17 cellular contexts compared by ENCODE assay signal in the genomic region with DNA sequence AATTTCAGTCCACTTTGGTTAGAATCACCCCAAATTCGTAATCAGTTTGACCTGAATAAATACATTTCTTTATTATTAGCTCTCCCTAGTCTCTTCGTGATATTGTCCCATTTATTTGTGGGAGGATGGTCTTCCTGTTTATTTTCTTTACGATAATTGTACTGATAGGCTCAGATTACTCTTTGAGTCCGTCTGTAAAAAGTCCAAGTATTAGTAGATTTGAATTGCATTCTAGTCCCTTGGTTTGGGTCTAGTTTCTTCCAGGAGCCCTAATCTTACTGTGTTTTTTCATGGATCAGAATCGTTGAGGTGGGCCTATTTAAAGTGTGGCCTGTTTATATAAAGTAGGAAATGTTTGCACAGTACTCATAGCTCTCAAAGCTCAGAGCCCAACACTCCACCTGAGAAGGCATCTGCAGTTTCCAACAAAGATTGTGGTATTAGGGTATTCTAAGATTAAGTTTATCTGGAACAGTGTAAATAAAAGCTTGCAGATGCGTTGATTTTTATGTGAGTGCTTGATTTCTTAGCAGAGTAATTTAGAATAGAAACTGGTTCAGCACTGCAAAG.
"Had no signal": no experiment of that assay in that cellular context is flagged by ENCODE, and none has a peak within 500 bp of the region (broad histone marks: within the 10 kb centered on the region; RNA-seq: fewer than 3 reads in every experiment).

No MANE protein-coding gene starts in this region.

- H3K27me3 ChIP-seq: colonic mucosa, esophagus squamous epithelium, stomach, transverse colon had no signal

- H3K4me3 ChIP-seq: colonic mucosa, esophagus squamous epithelium, gastroesophageal sphincter, mucosa of descending colon, psoas muscle, sigmoid colon, skin epidermis, stomach, thoracic aorta, transverse colon had no signal

- ATAC-seq: gastroesophageal sphincter; mucosa of descending colon; natural killer cell treated with Interleukin-12 subunit alpha and Interleukin-12 subunit beta and Interleukin-15 and Interleukin-18, amount 100 ng/mL, for 72 hours; psoas muscle had no signal

- H3K36me3 ChIP-seq: colonic mucosa, esophagus squamous epithelium, gastroesophageal sphincter, sigmoid colon, thoracic aorta, transverse colon had no signal

- DNase-seq: colonic mucosa; dermis blood vessel endothelial cell; esophagus squamous epithelium; foreskin fibroblast; immature natural killer cell; mammary epithelial cell; mucosa of descending colon; psoas muscle; sigmoid colon; stimulated activated naive CD4-positive, alpha-beta T cell; stomach; substantia nigra; transverse colon had no signal

- H3K4me1 ChIP-seq: colonic mucosa, esophagus squamous epithelium, gastroesophageal sphincter, psoas muscle, sigmoid colon had no signal

- H3K9me3 ChIP-seq: colonic mucosa, esophagus squamous epithelium, gastroesophageal sphincter, mucosa of descending colon, psoas muscle, sigmoid colon, stomach, thoracic aorta, transverse colon had no signal

- H3K27ac ChIP-seq: colonic mucosa, esophagus squamous epithelium, gastroesophageal sphincter, psoas muscle, sigmoid colon, skin epidermis, thoracic aorta had no signal
